ENCODE assay signal across 1 cellular context in genomic region chr5:32767948-32768427, GRCh38.
A peak's percentile ranks its signal among the peaks of the same experiment; 100 is the strongest.
TF ChIP-seq lines count a peak whose summit lies in the region.

No MANE protein-coding gene starts in this region.

TF ChIP-seq in HCT116, 20 proteins besides CTCF, POLR2A, EP300 and RAD21:
- TF ChIP-seq JUND (IDR thresholded peaks at IDR 0.05) (peak; percentile 50; the same call in 1 of the 2 replicates), EGR1 (IDR thresholded peaks at IDR 0.05; ENCODE audit: low read depth) (no peak), ELF1 (IDR thresholded peaks at IDR 0.05; ENCODE audit: borderline replicate concordance, low read depth) (no peak), MAX (IDR thresholded peaks at IDR 0.05) (peak; percentile 45; the same call in 1 of the 2 replicates), FOSL1 (IDR thresholded peaks at IDR 0.05; ENCODE audit: low read depth) (peak; percentile 49; the same call in 1 of the 2 replicates), SP1 (IDR thresholded peaks at IDR 0.05; ENCODE audit: low read depth) (0 out of 2 replicates have a peak, but pooled peaks have one; percentile 19), EZH2phosphoT487 (IDR thresholded peaks at IDR 0.05; ENCODE audit: borderline replicate concordance) (no peak), CEBPB (IDR thresholded peaks at IDR 0.05; ENCODE audit: low read depth) (peak; percentile 67)
